ENCODE assay signal across 12 cellular contexts in the genomic region with DNA sequence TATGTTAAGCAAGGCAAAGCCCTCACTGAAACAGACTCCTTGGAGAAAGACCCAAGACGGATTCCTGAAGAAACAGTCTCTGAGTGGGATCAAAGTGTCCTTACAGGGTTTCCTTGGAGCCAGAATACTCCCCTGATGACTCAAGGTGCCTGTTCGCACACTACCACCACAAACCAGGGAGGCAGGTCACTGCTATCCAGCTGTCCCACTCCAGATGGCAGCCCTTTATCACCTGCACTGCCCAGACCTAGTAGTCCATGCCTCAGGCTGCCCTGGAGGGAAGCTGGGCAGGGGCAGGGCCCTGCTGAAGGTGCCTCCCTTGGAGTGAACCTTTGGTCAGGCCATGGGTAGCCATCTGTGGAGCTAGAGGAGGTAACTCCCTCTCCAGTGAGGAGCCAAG. TPM values are rescaled to one million over a fixed set of nuclear protein-coding genes. Genes with fewer than 3 reads are reported as not detected.
DNase-seq lines count a peak whose midpoint lies in the region; ATAC-seq, FAIRE-seq and TF ChIP-seq lines count a peak whose summit lies in the region.
"Had no signal": no experiment of that assay in that cellular context is flagged by ENCODE, and none has a peak within 500 bp of the region (broad histone marks: within the 10 kb centered on the region; RNA-seq: fewer than 3 reads in every experiment).

No MANE protein-coding gene starts in this region.

- H3K9me3 Mint-ChIP-seq in activated B cell treated with CpG ODN at 0.5 μM for 24 hours = no peaks in the 10 kb centered on the region

- intact Hi-C loops in activated B cell treated with CpG ODN at 0.5 μM for 24 hours (cut with micrococcal nuclease) = no loop called here

- H4K20me1 ChIP-seq in smooth muscle cell (ENCODE audit: low read depth) = no peaks in the 10 kb centered on the region

- no peaks in the 10 kb centered on the region for H3F3A ChIP-seq in smooth muscle cell (ENCODE audit: low read depth)

- H3K4me1 Mint-ChIP-seq in activated B cell treated with CpG ODN at 0.5 μM for 24 hours = peaks cover 38% of the 10 kb centered on the region

- POLR2A ChIA-PET in activated B cell treated with CpG ODN at 0.5 μM for 24 hours (lab: Charles Lee) = interaction anchor here (1.0 kb wide), 1 partner anchor 36 kb away, joined by 3 read pairs; no protein-coding TSS in a partner anchor

- 68% methylated on average over 2 of the region's 2 CpGs for WGBS in smooth muscle cell (ENCODE audit: low lambda C conversion rate)

- peak overlapping the region; percentile 15 for H3K4me2 ChIP-seq in smooth muscle cell

- no peaks in the 10 kb centered on the region for H3K9me3 ChIP-seq in smooth muscle cell (replicated peaks; ENCODE audit: low read depth)
- H3K9me3 ChIP-seq: right atrium auricular region had no signal

- no peak overlapping the region for H3K4me3 Mint-ChIP-seq in activated B cell treated with CpG ODN at 0.5 μM for 24 hours

- H3K27ac ChIP-seq in smooth muscle cell (ENCODE audit: low read depth) = peak overlapping the region; percentile 46
- H3K27ac ChIP-seq: right atrium auricular region had no signal

- CTCF ChIA-PET in activated B cell treated with CpG ODN at 0.5 μM for 24 hours (lab: Charles Lee) = interaction anchor here (1.3 to 1.8 kb wide), 2 partner anchors 59 to 79 kb away, joined by 4 read pairs; partner anchors contain the start of gene TMSB10

- no peaks in the 10 kb centered on the region for H3K4me1 ChIP-seq in smooth muscle cell (ENCODE audit: low read depth)
- H3K4me1 ChIP-seq: right atrium auricular region had no signal

- DNase-seq in EH (ENCODE audit: low read depth) (peak; percentile 22), activated B cell treated with CpG ODN at 0.5 μM for 24 hours (no peak), epithelial cell of esophagus (ENCODE audit: low read depth) (peak; percentile 12), smooth muscle cell (lab: John Stamatoyannopoulos, UW; ENCODE audit: unreplicated experiment) (no peak), frontal cortex (ENCODE audit: low spot score in 2 of 2) (no peak), mucosa of gallbladder (ENCODE audit: low spot score) (no peak)
- DNase-seq: DMS79 treated with DMSO at 0.1 percent for 48 hours, left cardiac atrium, T1000 had no signal

- no peak overlapping the region for H3K9ac ChIP-seq in smooth muscle cell (ENCODE audit: low read depth)

- H3K36me3 ChIP-seq in smooth muscle cell (ENCODE audit: low read depth) = no peaks in the 10 kb centered on the region
- H3K36me3 ChIP-seq: right atrium auricular region had no signal

- FAIRE-seq in frontal cortex (lab: Jason Lieb, UNC) = no peak

- no peaks in the 10 kb centered on the region for H3K79me2 ChIP-seq in smooth muscle cell (ENCODE audit: low read depth)

- H3K36me3 Mint-ChIP-seq in activated B cell treated with CpG ODN at 0.5 μM for 24 hours (ENCODE audit: low read depth) = no peaks in the 10 kb centered on the region

- no peak overlapping the region for H2AFZ ChIP-seq in smooth muscle cell (ENCODE audit: low read depth)

- H3K27me3 Mint-ChIP-seq in activated B cell treated with CpG ODN at 0.5 μM for 24 hours = no peaks in the 10 kb centered on the region

- no peaks in the 10 kb centered on the region for H3K27me3 ChIP-seq in smooth muscle cell (ENCODE audit: low read depth)
- H3K27me3 ChIP-seq: right atrium auricular region had no signal

- peak overlapping the region; percentile 77 for H3K27ac Mint-ChIP-seq in activated B cell treated with CpG ODN at 0.5 μM for 24 hours

- no peak for TF ChIP-seq CTCF in activated B cell treated with CpG ODN at 0.5 μM for 24 hours (IDR thresholded peaks at IDR 0.05)
- TF ChIP-seq CTCF in epithelial cell of esophagus (IDR thresholded peaks at IDR 0.05; ENCODE audit: insufficient read depth, low read depth, low read length, missing control alignments) = no peak
- TF ChIP-seq CTCF in smooth muscle cell (IDR thresholded peaks at IDR 0.05; ENCODE audit: borderline replicate concordance, insufficient read depth, poor library complexity, severe bottlenecking) = no peak

- ATAC-seq in activated B cell treated with CpG ODN at 0.5 μM for 24 hours (ENCODE audit: low read depth) = no peak
- no peak for ATAC-seq in GM18873 (IDR thresholded peaks at IDR 0.05; ENCODE audit: low FRiP score, unreplicated experiment)
- ATAC-seq in HG03521 (IDR thresholded peaks at IDR 0.05; ENCODE audit: unreplicated experiment) = no peak

- H3K4me3 ChIP-seq in epithelial cell of esophagus (ENCODE audit: low read length) (no peak overlapping the region), smooth muscle cell (no peak overlapping the region)
- H3K4me3 ChIP-seq: right atrium auricular region had no signal

RNA-seq across cellular contexts. Expression of gene TRABD2A, which starts 34.2 kb away (rescaled TPM):
- 3.4 and 4.5 TPM in 2 replicates for total RNA-seq in activated B cell treated with CpG ODN at 0.5 μM for 24 hours
- 0.31 TPM in 1 of 2 replicates, not detected in the other for total RNA-seq in smooth muscle cell
- polyA plus RNA-seq in smooth muscle cell = 0.11 and 1.1 TPM in 2 replicates
- 0.41 TPM for total RNA-seq in frontal cortex
- 0.52 TPM for total RNA-seq in mucosa of gallbladder

RNA-seq across cellular contexts. Expression of gene TMSB10, which starts 58.7 kb away (rescaled TPM):
- total RNA-seq in activated B cell treated with CpG ODN at 0.5 μM for 24 hours (925 and 1,069 TPM in 2 replicates), smooth muscle cell (7,008 and 8,051 TPM in 2 replicates), frontal cortex (5,126 TPM), mucosa of gallbladder (999 TPM)
- polyA plus RNA-seq in smooth muscle cell = 5,467 and 5,517 TPM in 2 replicates

Comparison
In these comparisons a context has a peak if more than half of its experiments do, and no peak if none do; other contexts are left out.
1. DNase-seq: peak in EH (single experiment) and epithelial cell of esophagus (single experiment); none in activated B cell treated with CpG ODN at 0.5 μM for 24 hours (single experiment), smooth muscle cell (single experiment), frontal cortex (0 of 2) and mucosa of gallbladder (single experiment).